Comparison of ENCODE assay signal across 34 cellular contexts in genomic region chr18:65897292-65897691, GRCh38.
"Had no signal": no experiment of that assay in that cellular context is flagged by ENCODE, and none has a peak within 500 bp of the region (broad histone marks: within the 10 kb centered on the region; RNA-seq: fewer than 3 reads in every experiment).

No MANE protein-coding gene starts in this region.

- H3K36me3 Mint-ChIP-seq: activated naive CD4-positive, alpha-beta T cell treated with anti-CD3 and anti-CD28 coated beads, Interleukin-2, amount 10 ng/mL, durations not matched to agents 7 days and 5 days; activated naive CD4-positive, alpha-beta T cell treated with anti-CD3 and anti-CD28 coated beads, Interleukin-2, amount 50 U/mL, for 24 hours; activated naive CD4-positive, alpha-beta T cell treated with anti-CD3 and anti-CD28 coated beads, Interleukin-2, amount 50 U/mL, for 72 hours; activated naive CD8-positive, alpha-beta T cell; activated naive CD8-positive, alpha-beta T cell treated with anti-CD3 and anti-CD28 coated beads for 36 hours; activated naive CD8-positive, alpha-beta T cell treated with anti-CD3 and anti-CD28 coated beads, Interleukin-2, amount 10 ng/mL, durations not matched to agents 7 days and 5 days; brain had no signal

- H3K4me3 Mint-ChIP-seq: activated naive CD4-positive, alpha-beta T cell treated with anti-CD3 and anti-CD28 coated beads for 36 hours; activated naive CD4-positive, alpha-beta T cell treated with anti-CD3 and anti-CD28 coated beads, Interleukin-2, amount 10 ng/mL, durations not matched to agents 7 days and 5 days; activated naive CD4-positive, alpha-beta T cell treated with anti-CD3 and anti-CD28 coated beads, Interleukin-2, amount 50 U/mL, for 24 hours; activated naive CD8-positive, alpha-beta T cell; activated naive CD8-positive, alpha-beta T cell treated with anti-CD3 and anti-CD28 coated beads for 36 hours; activated naive CD8-positive, alpha-beta T cell treated with anti-CD3 and anti-CD28 coated beads, Interleukin-2, amount 10 ng/mL, durations not matched to agents 7 days and 5 days; activated naive CD8-positive, alpha-beta T cell treated with anti-CD3 and anti-CD28 coated beads, Interleukin-2, amount 50 U/mL, for 24 hours; activated T-cell treated with anti-CD3 and anti-CD28 coated beads, Interleukin-2, amount 50 U/mL, for 24 hours; activated T-cell treated with anti-CD3 and anti-CD28 coated beads, Interleukin-2, amount 50 U/mL, for 4 hours; activated T-cell treated with anti-CD3 and anti-CD28 coated beads, Interleukin-2, amount 50 U/mL, for 72 hours; activated T-helper 1 cell treated with anti-CD3 and anti-CD28 coated beads, Interleukin-12 subunit alpha, Interleukin-12 subunit beta, Interleukin-2, Interleukin-4 antibody, amounts not matched to agents 30 ng/mL and 10 ng/mL and 1 ng/mL, durations not matched to agents 14 hours and 24 hours and 36 hours; activated T-helper 17 cell treated with anti-CD3 and anti-CD28 coated beads, Interleukin-2, amount 50 U/mL, for 72 hours; brain; central memory CD8-positive, alpha-beta T cell had no signal

- H3K27ac Mint-ChIP-seq: activated naive CD4-positive, alpha-beta T cell treated with anti-CD3 and anti-CD28 coated beads for 36 hours; activated naive CD4-positive, alpha-beta T cell treated with anti-CD3 and anti-CD28 coated beads, Interleukin-2, amount 10 ng/mL, durations not matched to agents 7 days and 5 days; activated naive CD4-positive, alpha-beta T cell treated with anti-CD3 and anti-CD28 coated beads, Interleukin-2, amount 50 U/mL, for 24 hours; activated naive CD4-positive, alpha-beta T cell treated with anti-CD3 and anti-CD28 coated beads, Interleukin-2, amount 50 U/mL, for 72 hours; activated naive CD8-positive, alpha-beta T cell; activated naive CD8-positive, alpha-beta T cell treated with anti-CD3 and anti-CD28 coated beads for 36 hours; activated naive CD8-positive, alpha-beta T cell treated with anti-CD3 and anti-CD28 coated beads, Interleukin-2, amount 10 ng/mL, durations not matched to agents 7 days and 5 days; activated naive CD8-positive, alpha-beta T cell treated with anti-CD3 and anti-CD28 coated beads, Interleukin-2, amount 50 U/mL, for 24 hours; activated T-cell treated with anti-CD3 and anti-CD28 coated beads, Interleukin-2, amount 50 U/mL, for 24 hours; activated T-cell treated with anti-CD3 and anti-CD28 coated beads, Interleukin-2, amount 50 U/mL, for 72 hours; activated T-helper 1 cell treated with anti-CD3 and anti-CD28 coated beads, Interleukin-12 subunit alpha, Interleukin-12 subunit beta, Interleukin-2, Interleukin-4 antibody, amounts not matched to agents 30 ng/mL and 10 ng/mL and 1 ng/mL, durations not matched to agents 14 hours and 24 hours and 36 hours; activated T-helper 17 cell treated with anti-CD3 and anti-CD28 coated beads, Interleukin-2, amount 50 U/mL, for 72 hours; activated T-helper 2 cell treated with anti-CD3 and anti-CD28 coated beads, Interferon-gamma antibody, Interleukin-2, Interleukin-4, amounts not matched to agents 10 μg/mL and 5 μg/mL and 100 μg/mL, durations not matched to agents 14 hours and 24 hours and 36 hours; brain had no signal

- DNase-seq: activated effector memory CD4-positive, alpha-beta T cell treated with anti-CD3 and anti-CD28 coated beads, Interleukin-2, amount 50 U/mL, for 16 hours; activated effector memory CD4-positive, alpha-beta T cell treated with Interleukin-2 at 50 U/mL for 16 hours; activated gamma-delta T cell; activated gamma-delta T cell treated with Interleukin-2 at 50 U/mL for 16 hours; activated naive CD4-positive, alpha-beta T cell; activated naive CD4-positive, alpha-beta T cell treated with anti-CD3 and anti-CD28 coated beads for 36 hours; activated naive CD4-positive, alpha-beta T cell treated with anti-CD3 and anti-CD28 coated beads, Interleukin-2, amount 10 ng/mL, durations not matched to agents 7 days and 5 days; activated naive CD4-positive, alpha-beta T cell treated with anti-CD3 and anti-CD28 coated beads, Interleukin-2, amount 50 U/mL, for 16 hours; activated naive CD4-positive, alpha-beta T cell treated with Interleukin-2 at 50 U/mL for 16 hours; activated naive CD8-positive, alpha-beta T cell treated with anti-CD3 and anti-CD28 coated beads for 36 hours; activated naive CD8-positive, alpha-beta T cell treated with anti-CD3 and anti-CD28 coated beads, Interleukin-2, amount 10 ng/mL, durations not matched to agents 7 days and 5 days; activated naive CD8-positive, alpha-beta T cell treated with anti-CD3 and anti-CD28 coated beads, Interleukin-2, amount 50 U/mL, for 24 hours; activated T-cell treated with anti-CD3 and anti-CD28 coated beads, Interleukin-2, amount 50 U/mL, for 24 hours; activated T-cell treated with anti-CD3 and anti-CD28 coated beads, Interleukin-2, amount 50 U/mL, for 4 hours; activated T-cell treated with anti-CD3 and anti-CD28 coated beads, Interleukin-2, amount 50 U/mL, for 48 hours; activated T-cell treated with anti-CD3 and anti-CD28 coated beads, Interleukin-2, amount 50 U/mL, for 72 hours; adrenal gland; amniotic stem cell; amygdala; anterior cingulate cortex; aorta; body of pancreas; brain microvascular endothelial cell; caudate nucleus; central memory CD4-positive, alpha-beta T cell; cerebellar nuclear complex had no signal

- H3K4me1 Mint-ChIP-seq: activated naive CD4-positive, alpha-beta T cell treated with anti-CD3 and anti-CD28 coated beads, Interleukin-2, amount 10 ng/mL, durations not matched to agents 7 days and 5 days; activated naive CD4-positive, alpha-beta T cell treated with anti-CD3 and anti-CD28 coated beads, Interleukin-2, amount 50 U/mL, for 24 hours; activated naive CD8-positive, alpha-beta T cell treated with anti-CD3 and anti-CD28 coated beads for 36 hours; activated naive CD8-positive, alpha-beta T cell treated with anti-CD3 and anti-CD28 coated beads, Interleukin-2, amount 10 ng/mL, durations not matched to agents 7 days and 5 days; activated naive CD8-positive, alpha-beta T cell treated with anti-CD3 and anti-CD28 coated beads, Interleukin-2, amount 50 U/mL, for 24 hours; activated T-helper 17 cell treated with anti-CD3 and anti-CD28 coated beads, Interleukin-2, amount 50 U/mL, for 72 hours; brain; central memory CD8-positive, alpha-beta T cell had no signal

- ATAC-seq: activated naive CD4-positive, alpha-beta T cell treated with anti-CD3 and anti-CD28 coated beads, Interleukin-2, amount 50 U/mL, for 72 hours; activated naive CD8-positive, alpha-beta T cell treated with anti-CD3 and anti-CD28 coated beads, Interleukin-2, amount 50 U/mL, for 24 hours; activated T-cell treated with anti-CD3 and anti-CD28 coated beads, Interleukin-2, amount 50 U/mL, for 4 hours; activated T-cell treated with anti-CD3 and anti-CD28 coated beads, Interleukin-2, amount 50 U/mL, for 72 hours; activated T-helper 17 cell treated with anti-CD3 and anti-CD28 coated beads, Interleukin-2, amount 50 U/mL, for 72 hours; body of pancreas had no signal

- H3K9me3 Mint-ChIP-seq: activated naive CD4-positive, alpha-beta T cell treated with anti-CD3 and anti-CD28 coated beads, Interleukin-2, amount 50 U/mL, for 24 hours; activated naive CD8-positive, alpha-beta T cell treated with anti-CD3 and anti-CD28 coated beads, Interleukin-2, amount 10 ng/mL, durations not matched to agents 7 days and 5 days; brain had no signal

- H3K27me3 Mint-ChIP-seq: activated naive CD4-positive, alpha-beta T cell treated with anti-CD3 and anti-CD28 coated beads, Interleukin-2, amount 10 ng/mL, durations not matched to agents 7 days and 5 days; activated naive CD4-positive, alpha-beta T cell treated with anti-CD3 and anti-CD28 coated beads, Interleukin-2, amount 50 U/mL, for 24 hours; activated naive CD8-positive, alpha-beta T cell; activated naive CD8-positive, alpha-beta T cell treated with anti-CD3 and anti-CD28 coated beads for 36 hours; activated naive CD8-positive, alpha-beta T cell treated with anti-CD3 and anti-CD28 coated beads, Interleukin-2, amount 10 ng/mL, durations not matched to agents 7 days and 5 days; activated naive CD8-positive, alpha-beta T cell treated with anti-CD3 and anti-CD28 coated beads, Interleukin-2, amount 50 U/mL, for 24 hours; activated T-cell treated with anti-CD3 and anti-CD28 coated beads, Interleukin-2, amount 50 U/mL, for 24 hours; activated T-helper 17 cell treated with anti-CD3 and anti-CD28 coated beads, Interleukin-2, amount 50 U/mL, for 72 hours; brain; central memory CD8-positive, alpha-beta T cell had no signal
